Comparison of ENCODE assay signal across 1 cellular context in genomic region chr12:121036810-121037326, GRCh38.
TF ChIP-seq lines count a peak whose summit lies in the region.

No MANE protein-coding gene starts in this region.

TF ChIP-seq in GM12878, 131 proteins besides CTCF, POLR2A, EP300 and RAD21:
- no peak for TF ChIP-seq ZNF217 (IDR thresholded peaks at IDR 0.05)
- no peak for TF ChIP-seq HDAC2 (IDR thresholded peaks at IDR 0.05)
